In the genomic region with DNA sequence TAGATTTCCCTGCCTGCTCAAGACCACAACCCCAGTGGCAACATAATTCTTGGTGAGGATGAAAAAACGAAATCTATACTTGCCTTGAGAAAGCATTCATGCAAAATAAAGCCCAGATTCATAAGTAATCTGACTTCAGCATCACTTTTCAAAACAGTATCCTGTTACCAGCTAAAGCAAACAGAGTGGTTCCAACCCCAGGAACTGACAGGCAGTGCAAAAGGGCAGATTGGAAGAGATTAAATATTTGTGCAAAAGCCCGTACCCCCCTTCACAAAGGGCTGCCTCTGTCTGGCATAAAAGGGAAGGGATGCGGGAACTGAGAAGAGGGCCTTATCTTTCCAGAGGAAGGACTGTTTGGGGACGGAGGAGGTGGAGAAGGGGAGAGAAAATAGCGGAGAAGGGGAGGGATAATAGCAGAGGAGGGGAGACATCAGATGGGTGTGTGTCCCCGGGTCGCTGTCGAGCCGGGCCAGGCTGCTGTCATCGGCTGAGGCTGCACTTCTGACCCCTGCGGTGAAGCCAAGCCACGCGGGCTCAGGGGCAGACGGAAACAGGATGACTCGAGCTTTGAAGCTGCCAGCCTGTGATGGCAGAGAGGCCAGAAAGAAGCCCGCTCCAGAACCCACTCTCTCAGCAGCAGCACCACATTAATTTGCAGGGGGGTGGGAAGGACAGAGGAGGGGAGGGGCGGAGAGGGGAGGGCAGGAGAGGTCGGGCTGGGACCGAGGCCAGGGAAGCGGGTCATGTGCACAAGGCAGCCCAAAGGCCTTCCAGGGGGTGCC, we compare ENCODE assay signal across 10 cellular contexts. TPM values are rescaled to one million over a fixed set of nuclear protein-coding genes. Genes with fewer than 3 reads are reported as not detected.
DNase-seq lines count a peak whose midpoint lies in the region; ATAC-seq, FAIRE-seq and TF ChIP-seq lines count a peak whose summit lies in the region.
"Not testable (repeated sequence)": the region's sequence is repeated elsewhere in the genome, so short reads cannot be mapped to it uniquely, and the experiment has no call there.
"Had no signal": no experiment of that assay in that cellular context is flagged by ENCODE, and none has a peak within 500 bp of the region (broad histone marks: within the 10 kb centered on the region; RNA-seq: fewer than 3 reads in every experiment).

No MANE protein-coding gene starts in this region.

- not testable (repeated sequence) for BruUV-seq in HepG2 (replicated peaks; lab: Mats Ljungman, UMichigan)

- H3K27ac Mint-ChIP-seq in activated naive CD8-positive, alpha-beta T cell treated with anti-CD3 and anti-CD28 coated beads, Interleukin-2, amount 50 U/mL, for 24 hours, result not testable (repeated sequence)

- not testable (repeated sequence) for H3K9me3 Mint-ChIP-seq in activated naive CD8-positive, alpha-beta T cell treated with anti-CD3 and anti-CD28 coated beads, Interleukin-2, amount 50 U/mL, for 24 hours

- peak; percentile 60 for FAIRE-seq in G401.6 (lab: Jason Lieb, UNC)
- FAIRE-seq in HepG2 (lab: Jason Lieb, UNC), result peak; percentile 98
- FAIRE-seq in pancreas (lab: Jason Lieb, UNC), result peak; percentile 49

- H3K9me3 ChIP-seq in HepG2 (ENCODE audit: low read length); pancreas: not testable (repeated sequence)

- peak; percentile 67 for ATAC-seq in activated naive CD8-positive, alpha-beta T cell treated with anti-CD3 and anti-CD28 coated beads, Interleukin-2, amount 50 U/mL, for 24 hours
- ATAC-seq in HepG2 (peak; percentile 93), pancreas (peak; percentile 68 to 86 (median 86))

- TF ChIP-seq EP300 in HepG2 (IDR thresholded peaks at IDR 0.05; ENCODE audit: low read depth in 2 of 2, low read length in 2 of 2), result peak; percentile 49 to 84; a peak in 3 of 4 replicates
- peak; percentile 88 for TF ChIP-seq EP300 in HepG2 (CRISPR knock-in tag; IDR thresholded peaks at IDR 0.05; ENCODE audit: borderline replicate concordance)

- H3K9ac ChIP-seq in HepG2 (ENCODE audit: insufficient read depth, low read depth, low read length), result peak overlapping the region; percentile 78

- TF ChIP-seq CTCF in HepG2 (CRISPR knock-in tag; IDR thresholded peaks at IDR 0.05), result peak; percentile 10; the same call in 1 of the 2 replicates
- TF ChIP-seq CTCF in pancreas (IDR thresholded peaks at IDR 0.05), result not testable (repeated sequence)

- H3K79me2 ChIP-seq in HepG2 (ENCODE audit: insufficient read depth, low read length), result not testable (repeated sequence)

- TF ChIP-seq RAD21 in HepG2 (CRISPR knock-in tag; IDR thresholded peaks at IDR 0.05), result not testable (repeated sequence)

- H3K27me3 ChIP-seq in HepG2 (ENCODE audit: control insufficient read depth in 1 of 2, insufficient read depth in 2 of 2, low read length in 2 of 2); pancreas: not testable (repeated sequence)

- peak overlapping the region; percentile 96 for H3K4me2 ChIP-seq in HepG2 (ENCODE audit: low read depth, low read length)

- not testable (repeated sequence) for H3K4me3 Mint-ChIP-seq in activated naive CD8-positive, alpha-beta T cell treated with anti-CD3 and anti-CD28 coated beads, Interleukin-2, amount 50 U/mL, for 24 hours

- H3K27me3 Mint-ChIP-seq in activated naive CD8-positive, alpha-beta T cell treated with anti-CD3 and anti-CD28 coated beads, Interleukin-2, amount 50 U/mL, for 24 hours, result peaks cover 21% of the 10 kb centered on the region

- not testable (repeated sequence) for H4K20me1 ChIP-seq in HepG2 (ENCODE audit: insufficient read depth, low read length)

- H3K27ac ChIP-seq in HepG2 (ENCODE audit: extremely low read length, insufficient read depth, low read length) (peak overlapping the region; percentile 98), pancreas (peak overlapping the region in 2 of 4 donors; percentile 46 to 67)

- peak overlapping the region; percentile 49 to 70 (median 64) for H3K4me3 ChIP-seq in HepG2 (replicated peaks in 1 of 3; ENCODE audit: insufficient read depth in 1 of 3, low read depth in 2 of 3, low read length in 3 of 3)
- not testable (repeated sequence) for H3K4me3 ChIP-seq in pancreas

- intact Hi-C loops in HepG2 (cut with micrococcal nuclease; ENCODE audit: unreplicated experiment), result loop anchor here (1.0 to 5.0 kb wide), 4 partner anchors 34 to 641 kb away; a partner anchor contains a TSS
- intact Hi-C loops in pancreas (cut with DNase I), result not testable (repeated sequence)

- DNase-seq in NCI-H2029 treated with DMSO at 0.1 percent for 48 hours (lab: John Stamatoyannopoulos, UW) (peak; percentile 32), SW480 (ENCODE audit: low spot score) (peak; percentile 52), fibroblast of peridontal ligament (ENCODE audit: extremely low read depth) (peak; percentile 68), HepG2 (ENCODE audit: low spot score) (peak; percentile 98), pancreas (peak in 5 of 6 donors; percentile 23 to 74 (median 40)), ureter (ENCODE audit: low spot score) (peak; percentile 72)
- DNase-seq in activated naive CD8-positive, alpha-beta T cell treated with anti-CD3 and anti-CD28 coated beads, Interleukin-2, amount 50 U/mL, for 24 hours, result peak; percentile 23

- H3K4me1 Mint-ChIP-seq in activated naive CD8-positive, alpha-beta T cell treated with anti-CD3 and anti-CD28 coated beads, Interleukin-2, amount 50 U/mL, for 24 hours, result peaks cover 10% of the 10 kb centered on the region

- CTCF ChIA-PET in HepG2 (lab: Yijun Ruan, JAX; ENCODE audit: low intra/inter-chr PET ratio, low total read pairs), result interaction anchor here (0.6 kb wide), 1 partner anchor 515 kb away, joined by 3 read pairs; no protein-coding TSS in a partner anchor

- peaks cover 74% of the 10 kb centered on the region for H3K4me1 ChIP-seq in HepG2 (ENCODE audit: insufficient read depth, low read length)
- not testable (repeated sequence) for H3K4me1 ChIP-seq in pancreas

- H3K36me3 Mint-ChIP-seq in activated naive CD8-positive, alpha-beta T cell treated with anti-CD3 and anti-CD28 coated beads, Interleukin-2, amount 50 U/mL, for 24 hours (ENCODE audit: low read depth), result not testable (repeated sequence)

- 1% methylated on average over 18 of the region's 20 CpGs for WGBS in HepG2 (ENCODE audit: low lambda C conversion rate)
- WGBS in pancreas, 2 donors, result 10 to 11% methylated on average over 19 to 20 of the region's 20 CpGs

- peak; percentile 12 to 24; a peak in 1 of 4 replicates for TF ChIP-seq POLR2A in HepG2 (IDR thresholded peaks at IDR 0.05; ENCODE audit: insufficient read depth in 1 of 2, low read depth in 2 of 2, low read length in 2 of 2)

- POLR2A ChIA-PET in HepG2 (lab: Yijun Ruan, JAX), result interaction anchor here (0.7 to 5.1 kb wide), 15 partner anchors 9 to 786 kb away, joined by 3 to 106 read pairs (median 4); a partner anchor contains a TSS

- not testable (repeated sequence) for H2AFZ ChIP-seq in HepG2 (ENCODE audit: low read length)

- in situ Hi-C loops in HepG2 (cut with HindIII; ENCODE audit: extremely low pct_ligation_motif_present, low pct_unique_long_range_greater_than_20kb), result loop anchor here (10.0 kb wide), 1 partner anchor 1286 kb away; no protein-coding TSS in a partner anchor

- not testable (repeated sequence) for H3K36me3 ChIP-seq in HepG2 (replicated peaks in 1 of 2; ENCODE audit: control insufficient read depth in 1 of 2, insufficient read depth in 2 of 2, low read length in 2 of 2); pancreas

TF ChIP-seq in HepG2, 621 proteins besides CTCF, POLR2A, EP300 and RAD21 (continues in another document):
- TF ChIP-seq ZMYM3 (CRISPR knock-in tag; IDR thresholded peaks at IDR 0.05) (peak; percentile 32; the same call in 1 of the 2 replicates), GFI1 (CRISPR knock-in tag; IDR thresholded peaks at IDR 0.05; ENCODE audit: borderline replicate concordance) (peak; percentile 69), HMG20B (CRISPR knock-in tag; conservative IDR thresholded peaks at IDR 0.05) (peak; percentile 58), RFXAP (CRISPR knock-in tag; IDR thresholded peaks at IDR 0.05; ENCODE audit: borderline replicate concordance) (0 out of 2 replicates have a peak, but pooled peaks have one; percentile 37), MTA1 (CRISPR knock-in tag; IDR thresholded peaks at IDR 0.05; ENCODE audit: borderline replicate concordance) (0 out of 2 replicates have a peak, but pooled peaks have one; percentile 33), RARA (CRISPR knock-in tag; IDR thresholded peaks at IDR 0.05) (peak; percentile 88), ZFP1 (CRISPR knock-in tag; IDR thresholded peaks at IDR 0.05) (0 out of 2 replicates have a peak, but pooled peaks have one; percentile 39), HNRNPLL (IDR thresholded peaks at IDR 0.05; ENCODE audit: low read depth, low read length, poor library complexity, severe bottlenecking) (peak; percentile 33), SPEN (CRISPR knock-in tag; IDR thresholded peaks at IDR 0.05; ENCODE audit: low read depth) (peak; percentile 32), CBFB (CRISPR knock-in tag; IDR thresholded peaks at IDR 0.05) (peak; percentile 87; the same call in 1 of the 2 replicates), SOX13 (CRISPR knock-in tag; conservative IDR thresholded peaks at IDR 0.05 in 1 of 2, IDR thresholded peaks at IDR 0.05 in 1 of 2) (peak in 1 of 2 experiments; percentile 79; a peak in 2 of 4 replicates)
- not testable (repeated sequence) for TF ChIP-seq SOX13 (IDR thresholded peaks at IDR 0.05)

RNA-seq across cellular contexts. Expression of a gene that starts 29.5 kb away (rescaled TPM):
- total RNA-seq in HepG2 (2016; rRNA removed; fragmentation: Illumina TruSeq; extraction: Trizol), result not detected in 2 replicates
- total RNA-seq in HepG2 (2016; cell fraction: cytosol; rRNA removed; fragmentation: Illumina TruSeq; extraction: Trizol; ENCODE audit: low read depth), result not detected in 2 replicates
- total RNA-seq in HepG2 (2016; cell fraction: insoluble cytoplasmic fraction; rRNA removed; fragmentation: Illumina TruSeq; extraction: Trizol), result not detected in 2 replicates
- total RNA-seq in HepG2 (2016; cell fraction: membrane; rRNA removed; fragmentation: Illumina TruSeq; extraction: Trizol), result not detected in 2 replicates
- total RNA-seq in HepG2 (2016; cell fraction: nucleus; rRNA removed; fragmentation: Illumina TruSeq; extraction: Trizol), result not detected in 2 replicates
- not detected in 2 replicates for polyA plus RNA-seq in HepG2 (2011; rRNA removed)
- not detected in 2 replicates for polyA plus RNA-seq in HepG2 (2011; cell fraction: cytosol; rRNA removed)
- polyA plus RNA-seq in HepG2 (2011; cell fraction: nucleus; rRNA removed), result not detected in 2 replicates
- not detected in 2 replicates for polyA plus RNA-seq in HepG2 (2012)
- not detected in 2 replicates for polyA plus RNA-seq in HepG2 (2016; cell fraction: cytosol; fragmentation: Illumina TruSeq; extraction: Trizol; ENCODE audit: low read depth)
- polyA plus RNA-seq in HepG2 (2016; cell fraction: insoluble cytoplasmic fraction; fragmentation: Illumina TruSeq; extraction: Trizol; ENCODE audit: low read depth), result not detected in 2 replicates
- not detected in 2 replicates for polyA plus RNA-seq in HepG2 (2016; cell fraction: membrane; fragmentation: Illumina TruSeq; extraction: Trizol; ENCODE audit: low read depth)
- polyA plus RNA-seq in HepG2 (2016; cell fraction: nucleus; fragmentation: Illumina TruSeq; extraction: Trizol; ENCODE audit: insufficient read depth, low read depth), result not detected in 2 replicates
- not detected in 2 replicates for polyA minus RNA-seq in HepG2 (2011; rRNA and poly(A)+ RNA removed; ENCODE audit: low replicate concordance)
- polyA minus RNA-seq in HepG2 (2011; cell fraction: cytosol; rRNA and poly(A)+ RNA removed), result not detected in 2 replicates
- polyA minus RNA-seq in HepG2 (2011; cell fraction: nucleus; rRNA and poly(A)+ RNA removed), result not detected in 2 replicates
- not detected for total RNA-seq in pancreas
- polyA plus RNA-seq in pancreas, result not detected
- total RNA-seq in ureter, result not detected
- total RNA-seq: HT-29, temporal lobe had no signal

Comparison
In these comparisons a context has a peak if more than half of its experiments do, and no peak if none do; other contexts are left out.
1. DNase-seq: peak in every context shown above with its lines; median percentile 98 in HepG2; 72 in ureter; 68 in fibroblast of peridontal ligament; 52 in SW480; 40 in pancreas; 32 in NCI-H2029 treated with DMSO at 0.1 percent for 48 hours; 23 in activated naive CD8-positive, alpha-beta T cell treated with anti-CD3 and anti-CD28 coated beads, Interleukin-2, amount 50 U/mL, for 24 hours.